8 cellular contexts compared by ENCODE assay signal in genomic region chr15:79853492-79854328, GRCh38. TPM values are rescaled to one million over a fixed set of nuclear protein-coding genes. Genes with fewer than 3 reads are reported as not detected.
A peak's percentile ranks its signal among the peaks of the same experiment; 100 is the strongest.
DNase-seq lines count a peak whose midpoint lies in the region; ATAC-seq, FAIRE-seq and TF ChIP-seq lines count a peak whose summit lies in the region.

No MANE protein-coding gene starts in this region.

- no peak for TF ChIP-seq POLR2A in tibial nerve (IDR thresholded peaks at IDR 0.05)

- no peak overlapping the region for H3K27ac ChIP-seq in tibial nerve

- CTCF ChIA-PET in Calu3 (lab: Charles Lee) = interaction anchor here (0.7 to 2.3 kb wide), 17 partner anchors 9 to 514 kb away, joined by 3 to 28 read pairs (median 5); partner anchors contain the start of genes FAH and MTHFS

- H3K27ac Mint-ChIP-seq in Calu3 (ENCODE audit: unreplicated experiment) = no peak overlapping the region

- H3K4me3 Mint-ChIP-seq in Calu3 (ENCODE audit: low read depth, unreplicated experiment) = no peak overlapping the region

- FAIRE-seq in RCC 7860 (lab: Jason Lieb, UNC) = peak; percentile 72

- H3K27me3 Mint-ChIP-seq in Calu3 (ENCODE audit: unreplicated experiment) = no peaks in the 10 kb centered on the region

- H3K36me3 ChIP-seq in tibial nerve = peaks cover 0 to 5% (median 0%) of the 10 kb centered on the region in 3 donors

- TF ChIP-seq CTCF in Calu3 (IDR thresholded peaks at IDR 0.05; ENCODE audit: unreplicated experiment) (peak; percentile 89), tibial nerve (IDR thresholded peaks at IDR 0.05) (peak; percentile 74 to 88 (median 85))

- BruUV-seq in Calu3 (replicated peaks; lab: Mats Ljungman, UMichigan) = no TSS peak

- 42 to 49% methylated on average over 8 of the region's 8 CpGs for WGBS in tibial nerve, 2 donors

- peaks cover 0 to 4% (median 0%) of the 10 kb centered on the region in 4 donors for H3K4me1 ChIP-seq in tibial nerve

- peaks cover 6% of the 10 kb centered on the region for H3K36me3 Mint-ChIP-seq in Calu3 (ENCODE audit: insufficient read depth, unreplicated experiment)

- H3K9me3 Mint-ChIP-seq in Calu3 (ENCODE audit: low read depth, unreplicated experiment) = no peaks in the 10 kb centered on the region

- peak; percentile 78 for ATAC-seq in GM19468 (IDR thresholded peaks at IDR 0.05; ENCODE audit: extremely low read depth, unreplicated experiment)

- no peaks in the 10 kb centered on the region for H3K9me3 ChIP-seq in tibial nerve

- H3K4me3 ChIP-seq in tibial nerve = no peak overlapping the region

- intact Hi-C loops in Calu3 (cut with micrococcal nuclease; ENCODE audit: unreplicated experiment) = loop anchor here (1.0 to 10.0 kb wide), 5 partner anchors 86 to 509 kb away; no protein-coding TSS in a partner anchor

- peaks cover 11% of the 10 kb centered on the region for H3K4me1 Mint-ChIP-seq in Calu3 (ENCODE audit: low read depth, unreplicated experiment)

- H3K27me3 ChIP-seq in tibial nerve = no peaks in the 10 kb centered on the region

- DNase-seq in Calu3 = peak; percentile 81
- peak; percentile 84 for DNase-seq in HT1080 (ENCODE audit: low read depth)
- DNase-seq in RCC 7860 (ENCODE audit: low spot score) = peak; percentile 76
- peak; percentile 13 for DNase-seq in activated T-helper 1 cell treated with Interleukin-2 at 50 U/mL for 16 hours (ENCODE audit: low read depth)
- DNase-seq in fibroblast of the conjunctiva (ENCODE audit: low read depth) = peak; percentile 85
- peak; percentile 31 for DNase-seq in occipital lobe (lab: John Stamatoyannopoulos, UW)
- peak; percentile 23 to 64 for DNase-seq in tibial nerve (ENCODE audit: low spot score in 2 of 2)

- no peak for TF ChIP-seq EP300 in tibial nerve (IDR thresholded peaks at IDR 0.05)

RNA-seq across cellular contexts. Expression of gene MTHFS, which starts 43.1 kb away (rescaled TPM):
- 66.7 and 68.0 TPM in 2 replicates for total RNA-seq in Calu3 (2022)
- 29.6 and 41.8 TPM in 2 replicates for total RNA-seq in HT1080 (2014; rRNA removed; shearing (Covaris generic))
- polyA plus RNA-seq in HT1080 (2015; cell fraction: cytosol; rRNA removed) = 40.6 and 42.0 TPM in 2 replicates
- 13.6 and 16.6 TPM in 2 replicates for polyA plus RNA-seq in HT1080 (2015; cell fraction: nucleus; rRNA removed)
- total RNA-seq in occipital lobe = 5.5 TPM
- 10 to 100 TPM in 3 of 4 donors, 1 to 10 TPM in 1; 6.9 to 16.9 (median 16.3) TPM for total RNA-seq in tibial nerve

Comparison
In these comparisons a context has a peak if more than half of its experiments do, and no peak if none do; other contexts are left out.
1. DNase-seq: peak in every context shown above with its lines; median percentile 85 in fibroblast of the conjunctiva; 84 in HT1080; 81 in Calu3; 76 in RCC 7860; 44 in tibial nerve; 31 in occipital lobe; 13 in activated T-helper 1 cell treated with Interleukin-2 at 50 U/mL for 16 hours.